Comparison of ENCODE assay signal across 1 cellular context in genomic region chr5:76372320-76373054, GRCh38.
A peak's percentile ranks its signal among the peaks of the same experiment; 100 is the strongest.
TF ChIP-seq lines count a peak whose summit lies in the region.

No MANE protein-coding gene starts in this region.

TF ChIP-seq in K562, 482 proteins besides CTCF, POLR2A, EP300 and RAD21 (continued from another document and continues in another):
- TF ChIP-seq ZNF311 (CRISPR knock-in tag; IDR thresholded peaks at IDR 0.05) (no peak), ZNF282 (CRISPR knock-in tag; IDR thresholded peaks at IDR 0.05) (no peak), GABPB1 (CRISPR knock-in tag; IDR thresholded peaks at IDR 0.05) (0 out of 2 replicates have a peak, but pooled peaks have one; percentile 32), SLC30A9 (CRISPR knock-in tag; IDR thresholded peaks at IDR 0.05) (no peak), CBFA2T3 (IDR thresholded peaks at IDR 0.05) (peak; percentile 93), ZKSCAN3 (CRISPR knock-in tag; IDR thresholded peaks at IDR 0.05) (no peak), ZNF280A (IDR thresholded peaks at IDR 0.05; ENCODE audit: low read depth, partially characterized antibody) (no peak), NFATC3 (IDR thresholded peaks at IDR 0.05) (no peak), ZBTB9 (CRISPR knock-in tag; IDR thresholded peaks at IDR 0.05) (peak; percentile 99), HOMEZ (CRISPR knock-in tag; IDR thresholded peaks at IDR 0.05) (no peak), RBM22 (IDR thresholded peaks at IDR 0.05; ENCODE audit: low read depth, low read length, poor library complexity, severe bottlenecking) (no peak), RHOXF2B (CRISPR knock-in tag; conservative IDR thresholded peaks at IDR 0.05) (no peak), TCF7 (IDR thresholded peaks at IDR 0.05; ENCODE audit: borderline replicate concordance) (no peak), CGGBP1 (CRISPR knock-in tag; IDR thresholded peaks at IDR 0.05) (no peak), JUND (IDR thresholded peaks at IDR 0.05; ENCODE audit: borderline replicate concordance, low read depth, low read length) (peak; percentile 99), JUND (tag; IDR thresholded peaks at IDR 0.05; ENCODE audit: borderline replicate concordance, low read depth, low read length) (peak; percentile 99), ZNF316 (IDR thresholded peaks at IDR 0.05) (peak; percentile 100), VEZF1 (CRISPR knock-in tag; IDR thresholded peaks at IDR 0.05) (peak; percentile 35; the same call in 1 of the 2 replicates), TGIF2 (CRISPR knock-in tag; IDR thresholded peaks at IDR 0.05) (no peak), ZNF12 (CRISPR knock-in tag; IDR thresholded peaks at IDR 0.05) (no peak), CHD4 (IDR thresholded peaks at IDR 0.05; ENCODE audit: insufficient read depth, insufficient replicate concordance, low read depth, low read length, poor library complexity, severe bottlenecking) (no peak), ZBTB1 (CRISPR knock-in tag; IDR thresholded peaks at IDR 0.05; ENCODE audit: borderline replicate concordance, low read depth) (no peak), FOXJ2 (tag; IDR thresholded peaks at IDR 0.05) (no peak), MEIS2 (IDR thresholded peaks at IDR 0.05; ENCODE audit: partially characterized antibody) (peak; percentile 82), HMGXB4 (CRISPR knock-in tag; IDR thresholded peaks at IDR 0.05) (no peak), ZNF584 (CRISPR knock-in tag; IDR thresholded peaks at IDR 0.05; ENCODE audit: low read depth) (no peak), TCF7L2 (IDR thresholded peaks at IDR 0.05; ENCODE audit: low read depth, low read length) (no peak), ZNF77 (CRISPR knock-in tag; IDR thresholded peaks at IDR 0.05) (no peak), NFYB (IDR thresholded peaks at IDR 0.05; ENCODE audit: extremely low read depth, insufficient read length) (no peak), ZFP1 (CRISPR knock-in tag; IDR thresholded peaks at IDR 0.05) (no peak), ELF1 (tag; IDR thresholded peaks at IDR 0.05) (no peak), FOXJ3 (CRISPR knock-in tag; IDR thresholded peaks at IDR 0.05) (no peak), DMBX1 (CRISPR knock-in tag; IDR thresholded peaks at IDR 0.05; ENCODE audit: borderline replicate concordance) (no peak), TRIM24 (IDR thresholded peaks at IDR 0.05) (peak; percentile 89 to 91), AFF4 (CRISPR knock-in tag; IDR thresholded peaks at IDR 0.05) (no peak), U2AF2 (optimal IDR thresholded peaks at IDR 0.05; ENCODE audit: low read depth, low read length) (no peak), SIN3B (IDR thresholded peaks at IDR 0.05; ENCODE audit: low read depth) (no peak), KAT8 (IDR thresholded peaks at IDR 0.05; ENCODE audit: low read depth) (no peak), NR3C1 (CRISPR knock-in tag; IDR thresholded peaks at IDR 0.05) (no peak), KDM5B (IDR thresholded peaks at IDR 0.05; ENCODE audit: insufficient replicate concordance, low read depth, low read length) (no peak), SRF (CRISPR knock-in tag; IDR thresholded peaks at IDR 0.05) (no peak), HBP1 (CRISPR knock-in tag; IDR thresholded peaks at IDR 0.05) (no peak), ZNF354B (CRISPR knock-in tag; IDR thresholded peaks at IDR 0.05) (no peak), EHMT2 (IDR thresholded peaks at IDR 0.05) (peak; percentile 92), ZNF175 (CRISPR knock-in tag; IDR thresholded peaks at IDR 0.05; ENCODE audit: low read depth) (no peak), KAT2B (IDR thresholded peaks at IDR 0.05; ENCODE audit: low read depth, low read length) (no peak), ZNF551 (CRISPR knock-in tag; IDR thresholded peaks at IDR 0.05) (no peak), STAG1 (CRISPR knock-in tag; IDR thresholded peaks at IDR 0.05; ENCODE audit: borderline replicate concordance) (no peak), E2F1 (CRISPR knock-in tag; IDR thresholded peaks at IDR 0.05) (no peak), ARNT (IDR thresholded peaks at IDR 0.05) (peak; percentile 69 to 86; a peak in 2 of 4 replicates), ZNF655 (CRISPR knock-in tag; IDR thresholded peaks at IDR 0.05) (no peak), HDAC2 (IDR thresholded peaks at IDR 0.05) (peak; percentile 96), BRF2 (IDR thresholded peaks at IDR 0.05; ENCODE audit: borderline replicate concordance, insufficient read depth, insufficient read length) (no peak), SIN3A (IDR thresholded peaks at IDR 0.05; ENCODE audit: borderline replicate concordance in 2 of 2, control insufficient read depth in 1 of 2, low read depth in 2 of 2, low read length in 2 of 2) (no peak)
